Comparison of ENCODE assay signal across 1 cellular context in genomic region chr21:44378646-44379581, GRCh38.
TF ChIP-seq lines count a peak whose summit lies in the region.

No MANE protein-coding gene starts in this region.

TF ChIP-seq in HepG2, 621 proteins besides CTCF, POLR2A, EP300 and RAD21:
- TF ChIP-seq ZNF235 (CRISPR knock-in tag; IDR thresholded peaks at IDR 0.05; ENCODE audit: borderline replicate concordance) (no peak), ZNF776 (CRISPR knock-in tag; IDR thresholded peaks at IDR 0.05) (no peak), ZNF646 (CRISPR knock-in tag; IDR thresholded peaks at IDR 0.05) (no peak), ADNP (CRISPR knock-in tag; IDR thresholded peaks at IDR 0.05) (no peak), GPBP1L1 (CRISPR knock-in tag; IDR thresholded peaks at IDR 0.05) (no peak), ZMYM2 (CRISPR knock-in tag; IDR thresholded peaks at IDR 0.05) (no peak), ZNF660 (CRISPR knock-in tag; IDR thresholded peaks at IDR 0.05; ENCODE audit: borderline replicate concordance, low read depth) (no peak), ZNF740 (CRISPR knock-in tag; IDR thresholded peaks at IDR 0.05) (no peak), ZBTB25 (CRISPR knock-in tag; IDR thresholded peaks at IDR 0.05) (no peak), ZNF737 (CRISPR knock-in tag; IDR thresholded peaks at IDR 0.05; ENCODE audit: borderline replicate concordance) (no peak)
